Comparison of ENCODE assay signal across 8 cellular contexts in the genomic region with DNA sequence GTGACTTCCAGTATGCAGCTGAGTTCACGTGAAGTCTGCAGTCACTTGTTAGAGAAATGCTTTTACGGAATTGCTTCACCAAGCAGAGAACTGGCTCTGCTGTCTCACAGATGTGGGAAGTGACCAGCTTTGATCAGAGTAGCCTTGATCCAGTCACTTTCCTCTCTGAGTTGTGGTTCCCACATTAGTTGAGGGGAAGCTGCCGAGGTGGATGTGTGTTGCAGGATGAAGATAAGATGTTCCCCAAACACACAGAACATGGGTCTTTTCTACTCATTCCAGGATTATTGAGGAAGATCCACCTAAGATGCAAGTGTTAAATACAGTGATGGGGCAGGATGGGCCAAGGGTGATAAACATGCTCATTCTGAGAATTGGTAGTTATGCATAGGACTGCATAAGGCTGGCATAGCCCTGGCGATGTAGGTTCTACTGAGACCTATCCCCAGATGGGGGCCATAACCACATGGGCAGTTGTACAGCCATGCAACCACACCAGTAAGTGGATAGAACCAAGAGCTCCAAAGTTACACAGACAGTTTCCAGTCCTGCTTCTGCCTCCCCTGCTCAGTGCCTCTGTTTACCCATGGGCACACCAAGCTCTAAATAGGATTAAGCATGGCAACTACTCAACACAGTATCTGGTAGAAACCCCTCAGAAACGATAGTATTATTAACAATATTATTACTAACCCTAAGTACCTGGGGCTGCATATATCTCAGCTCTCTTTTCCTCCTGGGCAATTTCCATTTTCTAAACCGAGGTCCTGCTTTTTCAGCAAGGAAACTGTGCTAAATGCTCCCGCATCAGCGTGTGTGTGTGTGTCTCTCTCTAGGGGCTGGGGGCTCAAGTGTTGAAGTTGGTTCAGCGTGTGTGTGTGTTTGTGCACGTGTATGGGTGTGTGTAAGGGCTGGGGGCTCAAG.
DNase-seq lines count a peak whose midpoint lies in the region; ATAC-seq and TF ChIP-seq lines count a peak whose summit lies in the region.

No MANE protein-coding gene starts in this region.

- no peaks in the 10 kb centered on the region for H3K36me3 Mint-ChIP-seq in activated naive CD4-positive, alpha-beta T cell treated with anti-CD3 and anti-CD28 coated beads, Interleukin-2, amount 50 U/mL, for 24 hours

- no peaks in the 10 kb centered on the region for H3K36me3 ChIP-seq in body of pancreas (replicated peaks in 1 of 2; ENCODE audit: insufficient read depth in 1 of 2, low read depth in 2 of 2)
- H3K36me3 ChIP-seq in lung (ENCODE audit: control insufficient read depth in 2 of 2, insufficient read depth in 2 of 2, low read length in 2 of 2) = no peaks in the 10 kb centered on the region
- H3K36me3 ChIP-seq in transverse colon = no peaks in the 10 kb centered on the region

- H3K4me3 ChIP-seq in body of pancreas = no peak overlapping the region
- peak overlapping the region; percentile 40 for H3K4me3 ChIP-seq in lung
- H3K4me3 ChIP-seq in transverse colon = peak overlapping the region; percentile 32 to 63 (median 44)

- peaks cover 17% of the 10 kb centered on the region for H3K27me3 Mint-ChIP-seq in activated naive CD4-positive, alpha-beta T cell treated with anti-CD3 and anti-CD28 coated beads, Interleukin-2, amount 50 U/mL, for 24 hours

- H3K27me3 ChIP-seq in body of pancreas (no peaks in the 10 kb centered on the region), lung (ENCODE audit: control insufficient read depth, insufficient read depth) (no peaks in the 10 kb centered on the region), transverse colon (no peaks in the 10 kb centered on the region)

- ATAC-seq in body of pancreas (no peak), lung (ENCODE audit: insufficient read depth, low FRiP score) (no peak)

- DNase-seq in activated naive CD4-positive, alpha-beta T cell (lab: John Stamatoyannopoulos, UW) = no peak
- no peak for DNase-seq in body of pancreas
- no peak for DNase-seq in lung (ENCODE audit: low spot score)
- no peak for DNase-seq in transverse colon
- no peak for DNase-seq in activated CD4-positive, CD25-positive, alpha-beta regulatory T cell (lab: John Stamatoyannopoulos, UW)
- no peak for DNase-seq in middle frontal gyrus (ENCODE audit: extremely low spot score, low spot score)
- no peak for DNase-seq in NCI-H226

- H3K4me1 ChIP-seq in body of pancreas (peaks cover 22% of the 10 kb centered on the region), lung (ENCODE audit: control insufficient read depth in 2 of 2, insufficient read depth in 2 of 2, low read length in 2 of 2) (peaks cover 4 to 5% of the 10 kb centered on the region in 2 donors), transverse colon (peaks cover 21 to 54% (median 42%) of the 10 kb centered on the region in 4 donors)

- intact Hi-C loops in body of pancreas (cut with DNase I) = no loop called here
- intact Hi-C loops in transverse colon (cut with DNase I; ENCODE audit: low total_unique reads) = loop anchor here (10.0 kb wide), 1 partner anchor 1235 kb away; the partner anchor contains the start of genes CENPN and CMC2

- TF ChIP-seq CTCF in body of pancreas (IDR thresholded peaks at IDR 0.05) = no peak
- no peak for TF ChIP-seq CTCF in lung (IDR thresholded peaks at IDR 0.05; ENCODE audit: control extremely low read depth, extremely low read depth)
- TF ChIP-seq CTCF in transverse colon (IDR thresholded peaks at IDR 0.05) = no peak

- H3K27ac ChIP-seq in body of pancreas = peak overlapping the region; percentile 53 to 73 (median 65)
- H3K27ac ChIP-seq in lung (ENCODE audit: low read depth in 1 of 2, low read length in 1 of 2) = peak overlapping the region in 1 of 2 donors; percentile 86
- peak overlapping the region; percentile 82 to 89 (median 84) for H3K27ac ChIP-seq in transverse colon

- WGBS in body of pancreas, 2 donors = 45 to 49% methylated on average over 10 of the region's 10 CpGs
- 37 to 55% methylated on average over 10 of the region's 10 CpGs for WGBS in lung, 2 donors
- WGBS in transverse colon (ENCODE audit: low coverage in 1 of 2), 2 donors = 35 to 71% methylated on average over 4 to 10 of the region's 10 CpGs

- TF ChIP-seq POLR2A in body of pancreas (IDR thresholded peaks at IDR 0.05) = no peak
- no peak for TF ChIP-seq POLR2A in transverse colon (IDR thresholded peaks at IDR 0.05)

- H3K9me3 ChIP-seq in body of pancreas (no peaks in the 10 kb centered on the region), lung (ENCODE audit: control insufficient read depth in 2 of 2, insufficient read depth in 1 of 2, low read length in 1 of 2) (no peaks in the 10 kb centered on the region), transverse colon (no peaks in the 10 kb centered on the region)

- H3K4me1 Mint-ChIP-seq in activated naive CD4-positive, alpha-beta T cell treated with anti-CD3 and anti-CD28 coated beads, Interleukin-2, amount 50 U/mL, for 24 hours = peaks cover 11% of the 10 kb centered on the region

- no peaks in the 10 kb centered on the region for H3K9me3 Mint-ChIP-seq in activated naive CD4-positive, alpha-beta T cell treated with anti-CD3 and anti-CD28 coated beads, Interleukin-2, amount 50 U/mL, for 24 hours

- in situ Hi-C loops in transverse colon (cut with MboI; ENCODE audit: low pct_ligation_motif_present in 1 of 4, low pct_unique_long_range_greater_than_20kb in 1 of 4, low sequenced_read_pairs in 3 of 4) = no loop called here

- no peak for TF ChIP-seq EP300 in transverse colon (IDR thresholded peaks at IDR 0.05; ENCODE audit: low read depth)

- no peak overlapping the region for H3K27ac Mint-ChIP-seq in activated naive CD4-positive, alpha-beta T cell treated with anti-CD3 and anti-CD28 coated beads, Interleukin-2, amount 50 U/mL, for 24 hours

- H3K4me3 Mint-ChIP-seq in activated naive CD4-positive, alpha-beta T cell treated with anti-CD3 and anti-CD28 coated beads, Interleukin-2, amount 50 U/mL, for 24 hours = peak overlapping the region; percentile 88

Comparison
In these comparisons a context has a peak if more than half of its experiments do, and no peak if none do; other contexts are left out.
1. H3K4me3 ChIP-seq: peak in lung (single experiment) and transverse colon (4 of 4); none in body of pancreas (0 of 2).